In genomic region chr11:118907051-118907748, GRCh38 we compare ENCODE assay signal across 1 cellular context.
TF ChIP-seq lines count a peak whose summit lies in the region.

No MANE protein-coding gene starts in this region.

TF ChIP-seq in HepG2, 621 proteins besides CTCF, POLR2A, EP300 and RAD21 (continued from another document and continues in another):
- TF ChIP-seq STAT6 (CRISPR knock-in tag; IDR thresholded peaks at IDR 0.05; ENCODE audit: borderline replicate concordance) (no peak), KMT2A (CRISPR knock-in tag; IDR thresholded peaks at IDR 0.05) (peak; percentile 66), MAF1 (CRISPR knock-in tag; IDR thresholded peaks at IDR 0.05; ENCODE audit: borderline replicate concordance) (no peak), ZNF792 (CRISPR knock-in tag; IDR thresholded peaks at IDR 0.05) (0 out of 2 replicates have a peak, but pooled peaks have one; percentile 37), TBP (CRISPR knock-in tag; IDR thresholded peaks at IDR 0.05) (no peak), ZBTB2 (CRISPR knock-in tag; IDR thresholded peaks at IDR 0.05; ENCODE audit: low read depth) (no peak), ZBTB3 (CRISPR knock-in tag; IDR thresholded peaks at IDR 0.05; ENCODE audit: borderline replicate concordance, low read depth) (no peak), ZBTB1 (CRISPR knock-in tag; IDR thresholded peaks at IDR 0.05; ENCODE audit: borderline replicate concordance) (no peak), ZNF207 (IDR thresholded peaks at IDR 0.05; ENCODE audit: borderline replicate concordance) (no peak), NFAT5 (CRISPR knock-in tag; IDR thresholded peaks at IDR 0.05) (no peak), CREB1 (IDR thresholded peaks at IDR 0.05) (0 out of 2 replicates have a peak, but pooled peaks have one; percentile 36), CREB1 (CRISPR knock-in tag; IDR thresholded peaks at IDR 0.05) (no peak), RFXAP (CRISPR knock-in tag; IDR thresholded peaks at IDR 0.05; ENCODE audit: borderline replicate concordance) (no peak), STAT5B (CRISPR knock-in tag; IDR thresholded peaks at IDR 0.05) (no peak), BORCS8-MEF2B (CRISPR knock-in tag; IDR thresholded peaks at IDR 0.05) (no peak), ZNF761 (CRISPR knock-in tag; conservative IDR thresholded peaks at IDR 0.05) (no peak), AFF4 (CRISPR knock-in tag; IDR thresholded peaks at IDR 0.05) (no peak), SNAI1 (CRISPR knock-in tag; IDR thresholded peaks at IDR 0.05; ENCODE audit: borderline replicate concordance) (no peak), ZNF572 (CRISPR knock-in tag; IDR thresholded peaks at IDR 0.05) (no peak), MTERF4 (CRISPR knock-in tag; IDR thresholded peaks at IDR 0.05) (no peak), MYC (CRISPR knock-in tag; IDR thresholded peaks at IDR 0.05; ENCODE audit: borderline replicate concordance) (peak; percentile 17; the same call in 1 of the 2 replicates), ZBTB7A (CRISPR knock-in tag; IDR thresholded peaks at IDR 0.05) (0 out of 2 replicates have a peak, but pooled peaks have one; percentile 26), HNRNPL (IDR thresholded peaks at IDR 0.05; ENCODE audit: low read depth, low read length) (peak; percentile 78), SP5 (CRISPR knock-in tag; IDR thresholded peaks at IDR 0.05; ENCODE audit: borderline replicate concordance, low read depth) (peak; percentile 36; the same call in 1 of the 2 replicates), NFYB (CRISPR knock-in tag; IDR thresholded peaks at IDR 0.05) (no peak), ZNF362 (CRISPR knock-in tag; IDR thresholded peaks at IDR 0.05; ENCODE audit: borderline replicate concordance) (no peak), ZFX (CRISPR knock-in tag; IDR thresholded peaks at IDR 0.05; ENCODE audit: low read depth) (peak; percentile 46; the same call in 1 of the 2 replicates), ZMAT5 (CRISPR knock-in tag; IDR thresholded peaks at IDR 0.05; ENCODE audit: borderline replicate concordance, low read depth) (no peak), MYNN (CRISPR knock-in tag; IDR thresholded peaks at IDR 0.05; ENCODE audit: low read depth) (peak; percentile 99), ZNF775 (CRISPR knock-in tag; IDR thresholded peaks at IDR 0.05; ENCODE audit: borderline replicate concordance) (no peak), PAX8 (CRISPR knock-in tag; IDR thresholded peaks at IDR 0.05; ENCODE audit: borderline replicate concordance) (no peak), ZNF225 (CRISPR knock-in tag; IDR thresholded peaks at IDR 0.05) (no peak), NAIF1 (CRISPR knock-in tag; IDR thresholded peaks at IDR 0.05; ENCODE audit: borderline replicate concordance) (no peak), RORA (CRISPR knock-in tag; IDR thresholded peaks at IDR 0.05) (no peak), ATF1 (CRISPR knock-in tag; IDR thresholded peaks at IDR 0.05) (no peak), ZNF512 (CRISPR knock-in tag; IDR thresholded peaks at IDR 0.05) (no peak), ERF (CRISPR knock-in tag; IDR thresholded peaks at IDR 0.05) (no peak), ZNF563 (CRISPR knock-in tag; IDR thresholded peaks at IDR 0.05) (no peak)
